8 cellular contexts compared by ENCODE assay signal in genomic region chr14:68476212-68476964, GRCh38.
DNase-seq lines count a peak whose midpoint lies in the region; ATAC-seq and TF ChIP-seq lines count a peak whose summit lies in the region.

No MANE protein-coding gene starts in this region.

- H3K4me3 ChIP-seq in AG09309 (ENCODE audit: control insufficient read depth, low read depth, low read length) (no peak overlapping the region), brain microvascular endothelial cell (ENCODE audit: low read depth, low read length) (no peak overlapping the region), suprapubic skin (no peak overlapping the region)

- TF ChIP-seq EP300 in suprapubic skin (IDR thresholded peaks at IDR 0.05), result no peak

- H3K4me1 ChIP-seq in suprapubic skin, result peaks cover 32% of the 10 kb centered on the region

- H3K36me3 ChIP-seq in brain microvascular endothelial cell (replicated peaks) (no peaks in the 10 kb centered on the region), suprapubic skin (no peaks in the 10 kb centered on the region)

- in situ Hi-C loops in brain microvascular endothelial cell (cut with HindIII; ENCODE audit: low pct_ligation_motif_present, low sequenced_read_pairs), result no loop called here
- in situ Hi-C loops in ACHN (cut with HindIII; ENCODE audit: low pct_ligation_motif_present, low pct_unique_long_range_greater_than_20kb, low sequenced_read_pairs), result no loop called here

- H3K9me3 ChIP-seq in suprapubic skin, result no peaks in the 10 kb centered on the region

- H3K27ac ChIP-seq in brain microvascular endothelial cell, result peak overlapping the region; percentile 67
- H3K27ac ChIP-seq in suprapubic skin, result peak overlapping the region; percentile 78

- DNase-seq in AG09309 (ENCODE audit: low read depth) (peak; percentile 92), brain microvascular endothelial cell (peak; percentile 90), left kidney (ENCODE audit: low read depth, low spot score) (peak; percentile 50), suprapubic skin (ENCODE audit: low spot score in 2 of 2) (peak in 1 of 2 donors; percentile 88), ACHN (no peak)
- DNase-seq in activated T-cell treated with anti-CD3 and anti-CD28 coated beads, Interleukin-2, amount 50 U/mL, for 1 hour, result no peak

- ATAC-seq in GM19395 (IDR thresholded peaks at IDR 0.05; ENCODE audit: unreplicated experiment), result peak; percentile 74
- peak; percentile 80 for ATAC-seq in HG03558 (IDR thresholded peaks at IDR 0.05; ENCODE audit: extremely low read depth, unreplicated experiment)

- TF ChIP-seq CTCF in AG09309 (IDR thresholded peaks at IDR 0.05; ENCODE audit: control insufficient read depth, insufficient read depth, low read depth, low read length, missing control alignments), result no peak
- no peak for TF ChIP-seq CTCF in brain microvascular endothelial cell (IDR thresholded peaks at IDR 0.05; ENCODE audit: low read depth, low read length, missing control alignments)
- TF ChIP-seq CTCF in suprapubic skin (IDR thresholded peaks at IDR 0.05), result no peak

- H3K27me3 ChIP-seq in brain microvascular endothelial cell (replicated peaks) (no peaks in the 10 kb centered on the region), suprapubic skin (no peaks in the 10 kb centered on the region)

- TF ChIP-seq POLR2A in suprapubic skin (IDR thresholded peaks at IDR 0.05), result no peak

- WGBS in suprapubic skin, result 64% methylated on average over 10 of the region's 10 CpGs

Comparison
In these comparisons a context has a peak if more than half of its experiments do, and no peak if none do; other contexts are left out.
1. DNase-seq: peak in AG09309 (single experiment), brain microvascular endothelial cell (single experiment) and left kidney (single experiment); none in ACHN (single experiment) and activated T-cell treated with anti-CD3 and anti-CD28 coated beads, Interleukin-2, amount 50 U/mL, for 1 hour (single experiment).